ENCODE assay signal across 22 cellular contexts in the genomic region with DNA sequence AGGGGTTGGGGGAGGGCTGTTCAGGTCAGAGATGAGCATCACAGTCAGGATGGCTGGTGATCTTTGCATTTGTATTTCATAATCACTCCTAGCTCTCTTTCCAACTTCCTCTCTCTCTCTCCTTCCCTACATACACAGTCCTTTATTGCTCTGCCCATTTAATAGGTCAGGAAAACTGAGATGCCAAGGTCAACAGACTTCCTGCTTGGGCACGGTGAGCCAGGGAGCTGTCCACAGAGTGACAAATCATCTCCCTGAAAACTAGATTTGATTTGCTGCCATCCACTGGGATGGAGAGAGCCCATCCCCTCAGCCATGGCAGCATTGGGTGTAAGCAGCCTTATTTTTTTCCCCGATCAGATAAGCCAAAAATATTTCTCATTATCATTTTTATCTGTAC.
"Had no signal": no experiment of that assay in that cellular context is flagged by ENCODE, and none has a peak within 500 bp of the region (broad histone marks: within the 10 kb centered on the region; RNA-seq: fewer than 3 reads in every experiment).

No MANE protein-coding gene starts in this region.

- DNase-seq: colonic mucosa; effector CD4-positive, alpha-beta T cell; endodermal cell; erythroblast; foreskin keratinocyte; head of caudate nucleus; hypothalamus; kidney glomerular epithelial cell; mammary epithelial cell; naive thymus-derived CD4-positive, alpha-beta T cell; nephron progenitor cell; posterior cingulate gyrus; stimulated activated CD4-positive, alpha-beta T cell treated with anti-CD3 and anti-CD28 coated beads, Interleukin-4, amount 100 ng/mL, for 1 hour; tibial artery; upper lobe of left lung had no signal

- H3K27ac ChIP-seq: colonic mucosa, foreskin keratinocyte, right atrium auricular region, tibial artery, upper lobe of left lung, vagina had no signal

- FAIRE-seq: endothelial cell of umbilical vein, islet of Langerhans had no signal

- H3K27me3 ChIP-seq: colonic mucosa, foreskin keratinocyte, right atrium auricular region, upper lobe of left lung, vagina had no signal

- ATAC-seq: foreskin keratinocyte; left lobe of liver; naive thymus-derived CD4-positive, alpha-beta T cell; stimulated activated memory B cell treated with anti-CD40 and anti-IgM and Interleukin-4, amounts not matched to agents 10 μg/mL and 1 μg/mL and 100 μg/mL, for 72 hours had no signal

- H3K4me3 ChIP-seq: colonic mucosa, right atrium auricular region, smooth muscle cell, tibial artery, upper lobe of left lung, vagina had no signal

- H3K9me3 ChIP-seq: colonic mucosa, right atrium auricular region, tibial artery, upper lobe of left lung, vagina had no signal

- H3K36me3 ChIP-seq: colonic mucosa, right atrium auricular region, tibial artery, upper lobe of left lung, vagina had no signal

- H3K4me1 ChIP-seq: colonic mucosa, right atrium auricular region, tibial artery, vagina had no signal
